ENCODE assay signal across 8 cellular contexts in the genomic region with DNA sequence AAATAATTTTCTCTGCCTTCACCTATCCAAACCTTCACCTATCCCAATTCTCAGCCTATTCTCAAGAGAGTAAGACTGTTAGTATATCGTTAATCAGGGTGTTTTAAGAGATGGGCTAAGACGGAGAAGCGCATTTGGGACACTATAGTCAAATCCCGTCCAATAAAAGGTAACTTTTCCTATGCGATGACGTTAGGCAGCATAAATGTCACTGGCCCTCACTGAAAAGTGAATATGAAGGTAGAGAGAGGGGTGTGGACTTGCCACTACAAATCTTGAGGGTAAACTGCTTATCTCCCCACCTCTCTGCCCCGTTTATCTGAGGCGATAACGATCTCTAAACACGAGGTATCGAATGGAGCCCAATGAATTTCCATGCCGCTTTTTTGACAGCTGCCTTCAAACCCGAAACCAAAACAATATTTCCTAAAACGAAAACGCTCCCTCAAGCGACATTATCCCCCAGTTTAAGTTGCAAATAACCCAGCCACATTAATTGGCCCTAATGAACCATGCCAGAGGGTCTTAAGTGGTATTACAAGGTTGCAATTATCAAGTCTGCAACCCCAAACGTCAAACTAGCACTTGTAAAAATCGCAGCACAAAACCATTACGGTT. TPM values are rescaled to one million over a fixed set of nuclear protein-coding genes. Genes with fewer than 3 reads are reported as not detected.
DNase-seq lines count a peak whose midpoint lies in the region; ATAC-seq, FAIRE-seq and TF ChIP-seq lines count a peak whose summit lies in the region.

No MANE protein-coding gene starts in this region.

- no peak for TF ChIP-seq EP300 in stomach (IDR thresholded peaks at IDR 0.05)

- H3K9me3 ChIP-seq in kidney (ENCODE audit: control insufficient read depth in 1 of 2, low read length in 2 of 2) (no peaks in the 10 kb centered on the region), stomach (no peaks in the 10 kb centered on the region)

- peak overlapping the region; percentile 53 to 86 for H3K9ac ChIP-seq in kidney (ENCODE audit: low read length in 2 of 2)

- no peak for FAIRE-seq in kidney (lab: Jason Lieb, UNC)

- DNase-seq in AG09309 (ENCODE audit: low read depth) (no peak), HEK293T (ENCODE audit: extremely low spot score) (no peak), kidney (no peak), stomach (no peak), NOMO-1 treated with DMSO at 0.1 percent for 48 hours (lab: John Stamatoyannopoulos, UW; ENCODE audit: unreplicated experiment) (no peak)
- DNase-seq in activated naive CD8-positive, alpha-beta T cell treated with anti-CD3 and anti-CD28 coated beads, Interleukin-2, amount 50 U/mL, for 24 hours = no peak

- ATAC-seq in activated naive CD8-positive, alpha-beta T cell treated with anti-CD3 and anti-CD28 coated beads, Interleukin-2, amount 50 U/mL, for 24 hours = no peak
- ATAC-seq in GM18520 (IDR thresholded peaks at IDR 0.05; ENCODE audit: unreplicated experiment) = no peak
- ATAC-seq in GM18867 (IDR thresholded peaks at IDR 0.05; ENCODE audit: unreplicated experiment) = no peak

- H3K4me3 Mint-ChIP-seq in activated naive CD8-positive, alpha-beta T cell treated with anti-CD3 and anti-CD28 coated beads, Interleukin-2, amount 50 U/mL, for 24 hours = peak overlapping the region; percentile 91

- H3K4me1 ChIP-seq in kidney (ENCODE audit: control insufficient read depth in 1 of 2, insufficient read depth in 1 of 2, low read depth in 1 of 2, low read length in 2 of 2) (peaks cover 3 to 8% of the 10 kb centered on the region in 2 donors), stomach (peaks cover 3 to 51% (median 34%) of the 10 kb centered on the region in 4 donors)

- POLR2A ChIA-PET in HEK293T (lab: Yijun Ruan, JAX) = no interaction called here

- peaks cover 64% of the 10 kb centered on the region for H3K4me1 Mint-ChIP-seq in activated naive CD8-positive, alpha-beta T cell treated with anti-CD3 and anti-CD28 coated beads, Interleukin-2, amount 50 U/mL, for 24 hours

- WGBS in stomach, 5 donors = 2 to 6% (median 4%) methylated on average over 19 of the region's 19 CpGs

- H3K9me3 Mint-ChIP-seq in activated naive CD8-positive, alpha-beta T cell treated with anti-CD3 and anti-CD28 coated beads, Interleukin-2, amount 50 U/mL, for 24 hours = peaks cover 9% of the 10 kb centered on the region

- H3K27me3 ChIP-seq in stomach = no peaks in the 10 kb centered on the region

- CTCF ChIA-PET in HEK293T (lab: Yijun Ruan, JAX) = no interaction called here

- TF ChIP-seq POLR2A in stomach (IDR thresholded peaks at IDR 0.05) = no peak

- H3K36me3 Mint-ChIP-seq in activated naive CD8-positive, alpha-beta T cell treated with anti-CD3 and anti-CD28 coated beads, Interleukin-2, amount 50 U/mL, for 24 hours (ENCODE audit: low read depth) = peaks cover 37% of the 10 kb centered on the region

- H3K4me3 ChIP-seq in AG09309 (ENCODE audit: control insufficient read depth, low read depth, low read length) (peak overlapping the region; percentile 76), kidney (ENCODE audit: low read length in 2 of 2) (peak overlapping the region; percentile 81 to 91), stomach (peak overlapping the region; percentile 68 to 92 (median 78))

- H3K36me3 ChIP-seq in kidney (ENCODE audit: control insufficient read depth in 1 of 2, insufficient read depth in 2 of 2, low read length in 2 of 2) (no peaks in the 10 kb centered on the region), stomach (peaks cover 0 to 9% (median 0%) of the 10 kb centered on the region in 4 donors)

- H3K27ac ChIP-seq in kidney (ENCODE audit: low read depth in 2 of 2, low read length in 2 of 2) (peak overlapping the region; percentile 91 to 92), stomach (peak overlapping the region; percentile 92 to 100 (median 99))

- peak overlapping the region; percentile 76 for H3K27ac Mint-ChIP-seq in activated naive CD8-positive, alpha-beta T cell treated with anti-CD3 and anti-CD28 coated beads, Interleukin-2, amount 50 U/mL, for 24 hours

- no peaks in the 10 kb centered on the region for H3K27me3 Mint-ChIP-seq in activated naive CD8-positive, alpha-beta T cell treated with anti-CD3 and anti-CD28 coated beads, Interleukin-2, amount 50 U/mL, for 24 hours

- TF ChIP-seq CTCF in AG09309 (IDR thresholded peaks at IDR 0.05; ENCODE audit: control insufficient read depth, insufficient read depth, low read depth, low read length, missing control alignments) = no peak
- no peak for TF ChIP-seq CTCF in kidney (IDR thresholded peaks at IDR 0.05; ENCODE audit: borderline replicate concordance, extremely low read depth, insufficient read depth)
- no peak for TF ChIP-seq CTCF in stomach (IDR thresholded peaks at IDR 0.05)

- intact Hi-C loops in kidney (cut with DNase I) = no loop called here
- intact Hi-C loops in stomach (cut with DNase I; ENCODE audit: low total_unique reads) = loop anchor here (10.0 kb wide), 1 partner anchor 387 kb away; no protein-coding TSS in a partner anchor

TF ChIP-seq in HEK293T, 16 proteins besides CTCF, POLR2A, EP300 and RAD21:
- TF ChIP-seq L3MBTL2 (conservative IDR thresholded peaks at IDR 0.05) = peak; percentile 76
- no peak for TF ChIP-seq TARDBP (IDR thresholded peaks at IDR 0.05)
- no peak for TF ChIP-seq ARNT (IDR thresholded peaks at IDR 0.05)
- TF ChIP-seq BHLHE40 (IDR thresholded peaks at IDR 0.05; ENCODE audit: borderline replicate concordance) = no peak
- no peak for TF ChIP-seq HDGF (IDR thresholded peaks at IDR 0.05; ENCODE audit: borderline replicate concordance)
TF ChIP-seq in HEK293T: peak in this region for 1.

RNA-seq across cellular contexts. Expression of a gene that starts 1.5 kb away (rescaled TPM):
- 69.0 TPM for total RNA-seq in kidney
- 23.4 TPM for polyA plus RNA-seq in kidney (ENCODE audit: insufficient read depth, low read depth, low replicate concordance)
- total RNA-seq in stomach = 10 to 100 TPM in 4 of 5 donors, 1 to 10 TPM in 1; 6.4 to 82.8 (median 52.6) TPM
- 10 to 100 TPM; 11.5 to 18.6 (median 12.9) TPM for polyA plus RNA-seq in stomach
